Comparison of ENCODE assay signal across 19 cellular contexts in genomic region chrX:148290041-148290440, GRCh38.
DNase-seq lines count a peak whose midpoint lies in the region; ATAC-seq and TF ChIP-seq lines count a peak whose summit lies in the region.
"Had no signal": no experiment of that assay in that cellular context is flagged by ENCODE, and none has a peak within 500 bp of the region (broad histone marks: within the 10 kb centered on the region; RNA-seq: fewer than 3 reads in every experiment).

No MANE protein-coding gene starts in this region.

- CTCF ChIA-PET in WTC11 (lab: Charles Lee), result no interaction called here

- TF ChIP-seq CTCF in WTC11 (IDR thresholded peaks at IDR 0.05), result no peak
- no peak for TF ChIP-seq CTCF in fibroblast of the aortic adventitia (IDR thresholded peaks at IDR 0.05; ENCODE audit: insufficient read depth, low read length)

- peak overlapping the region; percentile 18; the same call in 1 of the 2 replicates for H3K27ac Mint-ChIP-seq in WTC11
- H3K27ac Mint-ChIP-seq: CD14-positive monocyte; CD8-positive, alpha-beta T cell; HFFc6 had no signal

- H3K9me3 ChIP-seq in HAP-1 (no peaks in the 10 kb centered on the region), mesodermal cell (ENCODE audit: control insufficient read depth, low read length) (no peaks in the 10 kb centered on the region)
- H3K9me3 ChIP-seq: A549 had no signal

- in situ Hi-C loops in HAP-1 (cut with MboI; ENCODE audit: low sequenced_read_pairs), result no loop called here

- DNase-seq in HAP-1 (ENCODE audit: low spot score in 2 of 2) (peak; percentile 15 to 65), WTC11 (ENCODE audit: low spot score) (no peak), fibroblast of the aortic adventitia (ENCODE audit: low read depth) (peak; percentile 4), OCI-M1 (lab: John Stamatoyannopoulos, UW) (no peak)
- no peak for DNase-seq in activated CD4-positive, alpha-beta T cell treated with anti-CD3 and anti-CD28 coated beads for 4 hours
- DNase-seq: CD8-positive, alpha-beta T cell; COR-L47; DMS153; DND-41; GF-D8; HCEC 1CT; HFFc6; IMR-90; KBM-7 had no signal

- H3K36me3 Mint-ChIP-seq in WTC11, result no peaks in the 10 kb centered on the region
- H3K36me3 Mint-ChIP-seq: CD14-positive monocyte; CD8-positive, alpha-beta T cell had no signal

- ATAC-seq in WTC11 (peak; percentile 71), HG02870 (IDR thresholded peaks at IDR 0.05; ENCODE audit: unreplicated experiment) (no peak)
- ATAC-seq: A549; CD8-positive, alpha-beta T cell had no signal

- no peaks in the 10 kb centered on the region for H3K9me3 Mint-ChIP-seq in WTC11
- H3K9me3 Mint-ChIP-seq: CD8-positive, alpha-beta T cell had no signal

- H3K4me3 ChIP-seq in HAP-1 (no peak overlapping the region), fibroblast of the aortic adventitia (ENCODE audit: low read depth, low read length) (no peak overlapping the region), mesodermal cell (ENCODE audit: extremely low read depth, insufficient read depth, low read length, poor library complexity, severe bottlenecking) (no peak overlapping the region)
- H3K4me3 ChIP-seq: A549 had no signal

- H3K36me3 ChIP-seq in HAP-1 (replicated peaks) (no peaks in the 10 kb centered on the region), mesodermal cell (ENCODE audit: control insufficient read depth, insufficient read depth, low read length) (no peaks in the 10 kb centered on the region)

- peaks cover 29% of the 10 kb centered on the region for H3K27me3 Mint-ChIP-seq in WTC11 (ENCODE audit: low read depth)

- H3K27me3 ChIP-seq in HAP-1 (ENCODE audit: low read depth), result no peaks in the 10 kb centered on the region

- peaks cover 32% of the 10 kb centered on the region for H3K4me1 ChIP-seq in HAP-1
- H3K4me1 ChIP-seq in mesodermal cell (ENCODE audit: control insufficient read depth, insufficient read depth, low read length, poor library complexity, severe bottlenecking), result peaks cover 2% of the 10 kb centered on the region
- H3K4me1 ChIP-seq: A549 had no signal

- H3K27ac ChIP-seq in mesodermal cell (ENCODE audit: low read depth, low read length, severe bottlenecking), result peak overlapping the region; percentile 16
- H3K27ac ChIP-seq: A549, HL-60 had no signal

- POLR2A ChIA-PET in WTC11 (lab: Charles Lee), result no interaction called here

- peaks cover 57% of the 10 kb centered on the region for H3K4me1 Mint-ChIP-seq in WTC11

- 60 to 71% methylated on average over 1 to 2 of the region's 2 CpGs for WGBS in mesodermal cell (ENCODE audit: insufficient coverage in 2 of 2), 2 experiments

- no peak overlapping the region for H3K4me3 Mint-ChIP-seq in WTC11
- H3K4me3 Mint-ChIP-seq: CD14-positive monocyte; CD8-positive, alpha-beta T cell; HFFc6 had no signal

TF ChIP-seq in WTC11, 78 proteins besides CTCF, POLR2A, EP300 and RAD21:
- no peak for TF ChIP-seq ZNF219 (CRISPR knock-in tag; IDR thresholded peaks at IDR 0.05; ENCODE audit: borderline replicate concordance)
- TF ChIP-seq HMGA2 (CRISPR knock-in tag; IDR thresholded peaks at IDR 0.05), result no peak
- TF ChIP-seq, protein P1, sequence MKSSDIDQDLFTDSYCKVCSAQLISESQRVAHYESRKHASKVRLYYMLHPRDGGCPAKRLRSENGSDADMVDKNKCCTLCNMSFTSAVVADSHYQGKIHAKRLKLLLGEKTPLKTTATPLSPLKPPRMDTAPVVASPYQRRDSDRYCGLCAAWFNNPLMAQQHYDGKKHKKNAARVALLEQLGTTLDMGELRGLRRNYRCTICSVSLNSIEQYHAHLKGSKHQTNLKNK (CRISPR knock-in tag; IDR thresholded peaks at IDR 0.05), result no peak
- no peak for TF ChIP-seq JUN (CRISPR knock-in tag; IDR thresholded peaks at IDR 0.05)
- TF ChIP-seq, protein P2, sequence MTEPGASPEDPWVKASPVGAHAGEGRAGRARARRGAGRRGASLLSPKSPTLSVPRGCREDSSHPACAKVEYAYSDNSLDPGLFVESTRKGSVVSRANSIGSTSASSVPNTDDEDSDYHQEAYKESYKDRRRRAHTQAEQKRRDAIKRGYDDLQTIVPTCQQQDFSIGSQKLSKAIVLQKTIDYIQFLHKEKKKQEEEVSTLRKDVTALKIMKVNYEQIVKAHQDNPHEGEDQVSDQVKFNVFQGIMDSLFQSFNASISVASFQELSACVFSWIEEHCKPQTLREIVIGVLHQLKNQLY (CRISPR knock-in tag; IDR thresholded peaks at IDR 0.05), result no peak
- TF ChIP-seq ZNF416 (CRISPR knock-in tag; IDR thresholded peaks at IDR 0.05), result no peak

Comparison
In these comparisons a context has a peak if more than half of its experiments do, and no peak if none do; other contexts are left out.
1. DNase-seq: peak in HAP-1 (2 of 2) and fibroblast of the aortic adventitia (single experiment); none in WTC11 (single experiment), OCI-M1 (single experiment) and activated CD4-positive, alpha-beta T cell treated with anti-CD3 and anti-CD28 coated beads for 4 hours (0 of 2).